In genomic region chr2:138486347-138487198, GRCh38 we compare ENCODE assay signal across 22 cellular contexts. TPM values are rescaled to one million over a fixed set of nuclear protein-coding genes. Genes with fewer than 3 reads are reported as not detected.
DNase-seq lines count a peak whose midpoint lies in the region; ATAC-seq and TF ChIP-seq lines count a peak whose summit lies in the region.
"Had no signal": no experiment of that assay in that cellular context is flagged by ENCODE, and none has a peak within 500 bp of the region (broad histone marks: within the 10 kb centered on the region; RNA-seq: fewer than 3 reads in every experiment).

No MANE protein-coding gene starts in this region.

- TF ChIP-seq POLR2A in body of pancreas (IDR thresholded peaks at IDR 0.05) (no peak), right lobe of liver (IDR thresholded peaks at IDR 0.05) (no peak), GM18505 (IDR thresholded peaks at IDR 0.05; ENCODE audit: borderline replicate concordance, extremely low read depth, insufficient read depth, insufficient read length) (no peak)

- WGBS in body of pancreas, 2 donors, result 43% methylated on average over 2 of the region's 2 CpGs
- WGBS in right lobe of liver (ENCODE audit: insufficient coverage, low coverage, low lambda C conversion rate, missing lambda C conversion rate), result 56% methylated on average over 2 of the region's 2 CpGs

- ATAC-seq in body of pancreas (peak; percentile 60), right lobe of liver (peak in 3 of 4 donors; percentile 64 to 79 (median 68)), HG02763 (IDR thresholded peaks at IDR 0.05; ENCODE audit: unreplicated experiment) (no peak), HG02840 (IDR thresholded peaks at IDR 0.05; ENCODE audit: low FRiP score, unreplicated experiment) (no peak), GM18505 (IDR thresholded peaks at IDR 0.05; ENCODE audit: unreplicated experiment) (no peak)
- ATAC-seq: heart left ventricle, lower lobe of right lung had no signal

- peaks cover 6% of the 10 kb centered on the region for H3K4me1 ChIP-seq in body of pancreas
- peaks cover 0 to 17% (median 0%) of the 10 kb centered on the region in 4 donors for H3K4me1 ChIP-seq in right lobe of liver
- H3K4me1 ChIP-seq: heart left ventricle, lower lobe of right lung, testis had no signal

- H3K27ac ChIP-seq in body of pancreas (no peak overlapping the region), right lobe of liver (no peak overlapping the region)
- H3K27ac ChIP-seq: heart left ventricle, HL-60, lower lobe of right lung, testis had no signal

- H3K4me3 ChIP-seq in body of pancreas (no peak overlapping the region), right lobe of liver (no peak overlapping the region)
- H3K4me3 ChIP-seq: heart left ventricle, lower lobe of right lung, testis had no signal

- H3K9me3 ChIP-seq in body of pancreas, result no peaks in the 10 kb centered on the region
- H3K9me3 ChIP-seq in right lobe of liver, result no peaks in the 10 kb centered on the region
- H3K9me3 ChIP-seq: heart left ventricle, lower lobe of right lung, testis had no signal

- intact Hi-C loops in body of pancreas (cut with DNase I) (no loop called here), right lobe of liver (cut with DNase I) (no loop called here)

- H3K27me3 ChIP-seq in body of pancreas (no peaks in the 10 kb centered on the region), right lobe of liver (no peaks in the 10 kb centered on the region)
- H3K27me3 ChIP-seq: heart left ventricle, testis had no signal

- DNase-seq in Kasumi-1 (lab: John Stamatoyannopoulos, UW), result peak; percentile 43 to 59
- peak in 1 of 4 donors; percentile 22 for DNase-seq in body of pancreas
- no peak for DNase-seq in right lobe of liver
- no peak for DNase-seq in NCI-H2227 (lab: John Stamatoyannopoulos, UW; ENCODE audit: unreplicated experiment)
- DNase-seq: activated CD4-positive, alpha-beta T cell treated with anti-CD3 and anti-CD28 coated beads, Interleukin-2, amount 50 U/mL, for 1 hour; activated naive CD4-positive, alpha-beta T cell; activated T-cell treated with anti-CD3 and anti-CD28 coated beads for 4 hours; amygdala; CD4-positive, alpha-beta memory T cell; central memory CD4-positive, alpha-beta T cell; DMS53; heart left ventricle; lower lobe of right lung; NCI-H1930; SIG-M5; stimulated activated CD4-positive, alpha-beta T cell treated with anti-CD3 and anti-CD28 coated beads, Interleukin-15, amount 100 ng/mL, for 24 hours; testis had no signal

- TF ChIP-seq CTCF in GM12872 (IDR thresholded peaks at IDR 0.05; ENCODE audit: insufficient read depth, low read depth, low read length) (peak; percentile 33; the same call in 2 of the 3 replicates), body of pancreas (IDR thresholded peaks at IDR 0.05) (no peak), right lobe of liver (IDR thresholded peaks at IDR 0.05) (no peak)

- H3K36me3 ChIP-seq in body of pancreas (replicated peaks in 1 of 2; ENCODE audit: insufficient read depth in 1 of 2, low read depth in 2 of 2) (no peaks in the 10 kb centered on the region), right lobe of liver (no peaks in the 10 kb centered on the region)
- H3K36me3 ChIP-seq: heart left ventricle, lower lobe of right lung had no signal

RNA-seq across cellular contexts. Expression of gene SPOPL, which starts 15.0 kb away (rescaled TPM):
- total RNA-seq in body of pancreas, result 10 to 100 TPM in 1 of 2 donors, 1 to 10 TPM in 1; 9.9 to 20.5 TPM
- 10 to 100 TPM; 10.6 to 14.8 (median 12.3) TPM for total RNA-seq in right lobe of liver

Comparison
In these comparisons a context has a peak if more than half of its experiments do, and no peak if none do; other contexts are left out.
1. DNase-seq: peak in Kasumi-1 (2 of 2); none in right lobe of liver (0 of 3) and NCI-H2227 (single experiment).
2. ATAC-seq: peak in body of pancreas (single experiment) and right lobe of liver (3 of 4); none in HG02763 (single experiment), HG02840 (single experiment) and GM18505 (single experiment).